Comparison of ENCODE assay signal across 7 cellular contexts in genomic region chr9:14315754-14316573, GRCh38.
DNase-seq lines count a peak whose midpoint lies in the region; ATAC-seq and TF ChIP-seq lines count a peak whose summit lies in the region.

No MANE protein-coding gene starts in this region.

- peak overlapping the region; percentile 40 to 80 (median 68) for H3K9ac ChIP-seq in subcutaneous abdominal adipose tissue (ENCODE audit: low read length in 5 of 5)

- in situ Hi-C loops in GM13976 (cut with MboI; ENCODE audit: low sequenced_read_pairs, unreplicated experiment) = no loop called here

- DNase-seq in GM13976 (ENCODE audit: low spot score) (peak; percentile 20), NCI-H345 treated with DMSO at 0.1 percent for 48 hours (lab: John Stamatoyannopoulos, UW; ENCODE audit: unreplicated experiment) (peak; percentile 37), cerebellar cortex (ENCODE audit: low spot score) (peak; percentile 53), epidermal melanocyte (ENCODE audit: insufficient read length, low spot score) (no peak)

- H3K9me3 ChIP-seq in subcutaneous abdominal adipose tissue (ENCODE audit: control insufficient read depth in 5 of 5, low read length in 5 of 5) = no peaks in the 10 kb centered on the region

- H3K27me3 ChIP-seq in layer of hippocampus (ENCODE audit: control insufficient read depth, insufficient read depth, low read length) (no peaks in the 10 kb centered on the region), subcutaneous abdominal adipose tissue (ENCODE audit: control insufficient read depth in 5 of 5, insufficient read depth in 4 of 5, low read length in 5 of 5) (no peaks in the 10 kb centered on the region)

- H3K4me1 ChIP-seq in subcutaneous abdominal adipose tissue (ENCODE audit: control insufficient read depth in 5 of 5, insufficient read depth in 5 of 5, low read length in 5 of 5) = peaks cover 5 to 67% (median 52%) of the 10 kb centered on the region in 5 donors

- no peaks in the 10 kb centered on the region for H3K36me3 ChIP-seq in subcutaneous abdominal adipose tissue (ENCODE audit: control insufficient read depth in 5 of 5, insufficient read depth in 5 of 5, low read length in 5 of 5)

- ATAC-seq in HG03045 (IDR thresholded peaks at IDR 0.05; ENCODE audit: unreplicated experiment) = no peak

- H3K4me3 ChIP-seq in subcutaneous abdominal adipose tissue (ENCODE audit: low read depth in 1 of 5, low read length in 5 of 5) = peak overlapping the region; percentile 55 to 95 (median 84)

- TF ChIP-seq CTCF in GM13976 (IDR thresholded peaks at IDR 0.05; ENCODE audit: borderline replicate concordance, control extremely low read depth, extremely low read depth, insufficient read depth, missing control alignments) = no peak

- peak overlapping the region; percentile 85 for H3K27ac ChIP-seq in layer of hippocampus (ENCODE audit: low read depth, low read length)
- H3K27ac ChIP-seq in subcutaneous abdominal adipose tissue (ENCODE audit: low read depth, low read length) = peak overlapping the region; percentile 92
